ENCODE assay signal across 16 cellular contexts in the genomic region with DNA sequence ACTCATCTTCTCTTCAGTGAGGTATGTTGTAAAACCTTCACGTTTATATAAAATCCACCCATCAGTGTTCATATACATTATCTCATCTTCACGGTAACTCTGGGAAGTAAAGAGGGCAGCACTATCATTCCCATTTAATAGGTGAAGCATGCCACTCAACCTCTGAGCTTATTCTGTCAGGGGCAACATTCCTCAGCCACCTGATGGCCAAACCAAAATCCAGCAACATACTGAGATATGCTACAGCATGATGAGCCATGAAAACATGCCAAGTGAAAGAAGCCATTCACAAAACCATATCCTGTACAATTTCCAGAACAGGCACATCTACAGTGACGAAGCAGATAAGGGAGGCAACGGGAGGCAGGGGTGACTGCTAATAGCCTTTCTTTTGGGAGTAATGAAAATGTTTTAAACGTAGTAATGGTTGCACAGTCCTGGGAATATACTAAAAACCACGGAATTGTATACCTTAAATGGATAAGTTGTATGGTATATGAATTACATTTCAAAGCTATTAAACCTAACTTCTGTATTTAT.
A peak's percentile ranks its signal among the peaks of the same experiment; 100 is the strongest.
DNase-seq lines count a peak whose midpoint lies in the region; ATAC-seq, FAIRE-seq and TF ChIP-seq lines count a peak whose summit lies in the region.
"Had no signal": no experiment of that assay in that cellular context is flagged by ENCODE, and none has a peak within 500 bp of the region (broad histone marks: within the 10 kb centered on the region; RNA-seq: fewer than 3 reads in every experiment).

No MANE protein-coding gene starts in this region.

- H3K4me1 ChIP-seq in foreskin keratinocyte (peaks cover 64% of the 10 kb centered on the region), suprapubic skin (peaks cover 53% of the 10 kb centered on the region)

- no peak for TF ChIP-seq CTCF in bronchial epithelial cell (IDR thresholded peaks at IDR 0.05; ENCODE audit: insufficient read depth, low read length, severe bottlenecking)
- peak; percentile 11 for TF ChIP-seq CTCF in foreskin keratinocyte (conservative IDR thresholded peaks at IDR 0.05)
- no peak for TF ChIP-seq CTCF in suprapubic skin (IDR thresholded peaks at IDR 0.05)

- no peak for TF ChIP-seq POLR2A in suprapubic skin (IDR thresholded peaks at IDR 0.05)

- no peaks in the 10 kb centered on the region for H3K36me3 ChIP-seq in bronchial epithelial cell (ENCODE audit: control insufficient read depth, insufficient read depth, low read length)
- no peaks in the 10 kb centered on the region for H3K36me3 ChIP-seq in suprapubic skin
- H3K36me3 ChIP-seq: HAP-1 had no signal

- WGBS in suprapubic skin = 67% methylated on average over 6 of the region's 6 CpGs

- ATAC-seq in foreskin keratinocyte = peak; percentile 11
- ATAC-seq: K562 had no signal

- no peak for TF ChIP-seq EP300 in suprapubic skin (IDR thresholded peaks at IDR 0.05)

- FAIRE-seq in bronchial epithelial cell (lab: Jason Lieb, UNC) = no peak
- FAIRE-seq: K562 had no signal

- H3K9me3 ChIP-seq in suprapubic skin = no peaks in the 10 kb centered on the region
- H3K9me3 ChIP-seq: HAP-1 had no signal

- in situ Hi-C loops in G401 (cut with HindIII; ENCODE audit: low sequenced_read_pairs) = no loop called here

- DNase-seq in DMS 273 (lab: John Stamatoyannopoulos, UW; ENCODE audit: unreplicated experiment) (peak; percentile 40), DMS 273 treated with DMSO at 0.1 percent for 48 hours (lab: John Stamatoyannopoulos, UW) (no peak), bronchial epithelial cell (ENCODE audit: low read depth) (peak; percentile 65), foreskin keratinocyte (peak; percentile 67 to 82), suprapubic skin (ENCODE audit: low spot score in 2 of 2) (no peak), mesenteric fat pad (ENCODE audit: low spot score) (no peak), G401 (ENCODE audit: low spot score) (no peak), HPDE6-E6E7 (ENCODE audit: extremely low spot score) (no peak)
- DNase-seq: AML-193, GDM1, NCI-H187, NCI-H2227 treated with DMSO at 0.1 percent for 48 hours, NCI-H524 had no signal

- H3K4me3 ChIP-seq in bronchial epithelial cell (ENCODE audit: low read depth, low read length) (no peak overlapping the region), suprapubic skin (no peak overlapping the region)
- H3K4me3 ChIP-seq: HAP-1, K562 had no signal

- peak overlapping the region; percentile 86 for H3K27ac ChIP-seq in foreskin keratinocyte
- peak overlapping the region; percentile 79 for H3K27ac ChIP-seq in suprapubic skin
- H3K27ac ChIP-seq: 22Rv1 had no signal

- H3K27me3 ChIP-seq in bronchial epithelial cell (ENCODE audit: control insufficient read depth, insufficient read depth, low read length) (no peaks in the 10 kb centered on the region), foreskin keratinocyte (no peaks in the 10 kb centered on the region), suprapubic skin (no peaks in the 10 kb centered on the region)

Comparison
In these comparisons a context has a peak if more than half of its experiments do, and no peak if none do; other contexts are left out.
1. DNase-seq: peak in DMS 273 (single experiment), bronchial epithelial cell (single experiment) and foreskin keratinocyte (2 of 2); none in DMS 273 treated with DMSO at 0.1 percent for 48 hours (single experiment), suprapubic skin (0 of 2), mesenteric fat pad (single experiment), G401 (single experiment) and HPDE6-E6E7 (single experiment).